28 cellular contexts compared by ENCODE assay signal in genomic region chrX:150959557-150959956, GRCh38.
"Had no signal": no experiment of that assay in that cellular context is flagged by ENCODE, and none has a peak within 500 bp of the region (broad histone marks: within the 10 kb centered on the region; RNA-seq: fewer than 3 reads in every experiment).

No MANE protein-coding gene starts in this region.

- H3K4me3 Mint-ChIP-seq: naive thymus-derived CD4-positive, alpha-beta T cell; nephron; neural progenitor cell; stimulated activated effector memory CD8-positive, alpha-beta T cell treated with anti-CD3 and anti-CD28 coated beads, Interleukin-12 subunit alpha, Interleukin-12 subunit beta, amount 100 ng/mL, for 72 hours; stimulated activated naive B cell treated with anti-CD40 and anti-IgM and Interleukin-4, amounts not matched to agents 10 μg/mL and 1 μg/mL and 100 μg/mL, for 72 hours; stimulated activated naive CD8-positive, alpha-beta T cell treated with anti-CD3 and anti-CD28 coated beads, Interleukin-15, Interleukin-2, amounts not matched to agents 100 ng/mL and 50 ng/mL, for 24 hours; type B pancreatic cell had no signal

- H3K27ac ChIP-seq: neural progenitor cell, ovary, parathyroid adenoma, psoas muscle, right lobe of liver, sigmoid colon, stomach, thoracic aorta, thyroid gland, tibial nerve, upper lobe of right lung, uterus had no signal

- H3K27me3 ChIP-seq: neural progenitor cell, ovary, right lobe of liver, sigmoid colon, stomach, thyroid gland, tibial nerve, upper lobe of right lung, uterus had no signal

- H3K4me1 Mint-ChIP-seq: naive thymus-derived CD4-positive, alpha-beta T cell; nephron; neural progenitor cell; stimulated activated effector memory CD8-positive, alpha-beta T cell treated with anti-CD3 and anti-CD28 coated beads, Interleukin-12 subunit alpha, Interleukin-12 subunit beta, amount 100 ng/mL, for 72 hours; stimulated activated naive B cell treated with anti-CD40 and anti-IgM and Interleukin-4, amounts not matched to agents 10 μg/mL and 1 μg/mL and 100 μg/mL, for 72 hours had no signal

- H3K9me3 ChIP-seq: ovary, psoas muscle, right lobe of liver, sigmoid colon, thoracic aorta, thyroid gland, upper lobe of right lung, uterus had no signal

- H2AFZ ChIP-seq: neural progenitor cell, parathyroid adenoma had no signal

- H3K9me3 Mint-ChIP-seq: stimulated activated effector memory CD8-positive, alpha-beta T cell treated with anti-CD3 and anti-CD28 coated beads, Interleukin-12 subunit alpha, Interleukin-12 subunit beta, amount 100 ng/mL, for 72 hours; stimulated activated naive B cell treated with anti-CD40 and anti-IgM and Interleukin-4, amounts not matched to agents 10 μg/mL and 1 μg/mL and 100 μg/mL, for 72 hours; stimulated activated naive CD8-positive, alpha-beta T cell treated with anti-CD3 and anti-CD28 coated beads, Interleukin-15, Interleukin-2, amounts not matched to agents 100 ng/mL and 50 ng/mL, for 24 hours; type B pancreatic cell had no signal

- H3K9ac ChIP-seq: neural progenitor cell, parathyroid adenoma had no signal

- H3K4me2 ChIP-seq: neural progenitor cell had no signal

- H3K4me3 ChIP-seq: neural progenitor cell, ovary, psoas muscle, right lobe of liver, sigmoid colon, stomach, thoracic aorta, thyroid gland, tibial nerve, upper lobe of right lung, uterus had no signal

- H3K27ac Mint-ChIP-seq: naive thymus-derived CD4-positive, alpha-beta T cell; nephron; neural progenitor cell; progenitor cell of endocrine pancreas; stimulated activated effector memory CD8-positive, alpha-beta T cell treated with anti-CD3 and anti-CD28 coated beads, Interleukin-12 subunit alpha, Interleukin-12 subunit beta, amount 100 ng/mL, for 72 hours; stimulated activated naive B cell treated with anti-CD40 and anti-IgM and Interleukin-4, amounts not matched to agents 10 μg/mL and 1 μg/mL and 100 μg/mL, for 72 hours; stimulated activated naive CD8-positive, alpha-beta T cell treated with anti-CD3 and anti-CD28 coated beads, Interleukin-15, Interleukin-2, amounts not matched to agents 100 ng/mL and 50 ng/mL, for 24 hours; type B pancreatic cell had no signal

- H3K36me3 ChIP-seq: neural progenitor cell, ovary, right lobe of liver, sigmoid colon, stomach, thoracic aorta, thyroid gland, tibial nerve, upper lobe of right lung, uterus had no signal

- H3K4me1 ChIP-seq: neural progenitor cell, psoas muscle, right lobe of liver, sigmoid colon, stomach, thyroid gland, tibial nerve, upper lobe of right lung, uterus had no signal

- FAIRE-seq: small intestine had no signal

- H3K27me3 Mint-ChIP-seq: type B pancreatic cell had no signal

- DNase-seq: naive thymus-derived CD4-positive, alpha-beta T cell; occipital lobe; ovary; posterior cingulate gyrus; psoas muscle; right cardiac atrium; right lobe of liver; sigmoid colon; small intestine; stimulated activated CD4-positive, alpha-beta T cell treated with anti-CD3 and anti-CD28 coated beads, Interleukin-15, amount 100 ng/mL, for 24 hours; stimulated activated CD4-positive, alpha-beta T cell treated with anti-CD3 and anti-CD28 coated beads, Interleukin-2, amount 100 ng/mL, for 24 hours; stimulated activated CD4-positive, alpha-beta T cell treated with anti-CD3 and anti-CD28 coated beads, Interleukin-2, amount 100 ng/mL, for 48 hours; stimulated activated CD4-positive, alpha-beta T cell treated with anti-CD3 and anti-CD28 coated beads, Interleukin-4, amount 100 ng/mL, for 24 hours; stimulated activated naive B cell treated with anti-CD40 and anti-IgM and Interleukin-4, amounts not matched to agents 10 μg/mL and 1 μg/mL and 100 μg/mL, for 72 hours; stimulated activated naive CD4-positive, alpha-beta T cell treated with Interleukin-2 at 50 U/mL for 16 hours; stomach; thyroid gland; upper lobe of right lung; uterus had no signal

- ATAC-seq: naive thymus-derived CD4-positive, alpha-beta T cell; psoas muscle; right cardiac atrium; right lobe of liver; stimulated activated effector memory CD8-positive, alpha-beta T cell treated with anti-CD3 and anti-CD28 coated beads, Interleukin-12 subunit alpha, Interleukin-12 subunit beta, amount 100 ng/mL, for 72 hours; stimulated activated naive B cell treated with anti-CD40 and anti-IgM and Interleukin-4, amounts not matched to agents 10 μg/mL and 1 μg/mL and 100 μg/mL, for 72 hours; upper lobe of right lung had no signal

- H3K36me3 Mint-ChIP-seq: naive thymus-derived CD4-positive, alpha-beta T cell; neural progenitor cell; stimulated activated effector memory CD8-positive, alpha-beta T cell treated with anti-CD3 and anti-CD28 coated beads, Interleukin-12 subunit alpha, Interleukin-12 subunit beta, amount 100 ng/mL, for 72 hours; stimulated activated naive B cell treated with anti-CD40 and anti-IgM and Interleukin-4, amounts not matched to agents 10 μg/mL and 1 μg/mL and 100 μg/mL, for 72 hours; type B pancreatic cell had no signal

- H3K79me2 ChIP-seq: parathyroid adenoma had no signal
